In genomic region chr2:168633895-168634294, GRCh38 we compare ENCODE assay signal across 16 cellular contexts.
DNase-seq lines count a peak whose midpoint lies in the region; ATAC-seq and TF ChIP-seq lines count a peak whose summit lies in the region.
"Had no signal": no experiment of that assay in that cellular context is flagged by ENCODE, and none has a peak within 500 bp of the region (broad histone marks: within the 10 kb centered on the region; RNA-seq: fewer than 3 reads in every experiment).

No MANE protein-coding gene starts in this region.

- H3K27ac ChIP-seq in adrenal gland: peak overlapping the region in 2 of 5 donors; percentile 4 to 76

- no peak overlapping the region for H3K4me3 Mint-ChIP-seq in naive B cell
- H3K4me3 Mint-ChIP-seq: activated T-cell treated with anti-CD3 and anti-CD28 coated beads, Interleukin-2, amount 50 U/mL, for 24 hours had no signal

- H3K4me1 Mint-ChIP-seq in naive B cell: peaks cover 14 to 29% (median 20%) of the 10 kb centered on the region in 3 donors

- H3K27me3 ChIP-seq in adrenal gland: no peaks in the 10 kb centered on the region
- H3K27me3 ChIP-seq: dorsolateral prefrontal cortex had no signal

- no peak for TF ChIP-seq CTCF in adrenal gland (IDR thresholded peaks at IDR 0.05)

- 69 to 85% (median 76%) methylated on average over 1 of the region's 1 CpG for WGBS in adrenal gland, 4 donors

- no peak for TF ChIP-seq POLR2A in adrenal gland (IDR thresholded peaks at IDR 0.05)

- H3K9me3 ChIP-seq in adrenal gland (replicated peaks in 1 of 3): no peaks in the 10 kb centered on the region
- H3K9me3 ChIP-seq: mucosa of descending colon had no signal

- no peaks in the 10 kb centered on the region for H3K36me3 Mint-ChIP-seq in naive B cell

- peaks cover 0 to 58% of the 10 kb centered on the region in 2 donors for H3K4me1 ChIP-seq in adrenal gland (replicated peaks in 1 of 2)

- DNase-seq in naive B cell (peak; percentile 7), NCI-H510A (lab: John Stamatoyannopoulos, UW) (no peak), adrenal gland (no peak), germinal center (ENCODE audit: low spot score) (no peak)
- DNase-seq in stimulated activated CD4-positive, alpha-beta T cell treated with anti-CD3 and anti-CD28 coated beads, Interleukin-4, amount 100 ng/mL, for 24 hours: no peak
- DNase-seq: activated CD4-positive, CD25-positive, alpha-beta regulatory T cell treated with anti-CD3 and anti-CD28 coated beads, Interleukin-2, amount 50 U/mL, for 72 hours; activated T-cell treated with anti-CD3 and anti-CD28 coated beads, Interleukin-2, amount 50 U/mL, for 24 hours; dorsolateral prefrontal cortex; mucosa of descending colon; NCI-H2081 treated with DMSO at 0.1 percent for 48 hours; stimulated activated CD4-positive, alpha-beta T cell treated with anti-CD3 and anti-CD28 coated beads, Interleukin-1b, Interleukin-23, amount 100 ng/mL, for 48 hours; stimulated activated naive CD4-positive, alpha-beta T cell; SW 1271 had no signal

- ATAC-seq in GM18861 (IDR thresholded peaks at IDR 0.05; ENCODE audit: unreplicated experiment) (peak; percentile 38), GM21423 (IDR thresholded peaks at IDR 0.05; ENCODE audit: unreplicated experiment) (peak; percentile 47), HG03342 (IDR thresholded peaks at IDR 0.05; ENCODE audit: unreplicated experiment) (peak; percentile 60), naive B cell (ENCODE audit: low read depth in 2 of 2) (peak; percentile 68 to 77)

- H3K27me3 Mint-ChIP-seq in naive B cell: no peaks in the 10 kb centered on the region
- H3K27me3 Mint-ChIP-seq: activated T-cell treated with anti-CD3 and anti-CD28 coated beads, Interleukin-2, amount 50 U/mL, for 24 hours had no signal

- H3K36me3 ChIP-seq in adrenal gland (replicated peaks in 1 of 2): no peaks in the 10 kb centered on the region

- no peak overlapping the region for H3K4me3 ChIP-seq in adrenal gland
- H3K4me3 ChIP-seq: dorsolateral prefrontal cortex, mucosa of descending colon had no signal

- no peaks in the 10 kb centered on the region for H3K9me3 Mint-ChIP-seq in naive B cell
- H3K9me3 Mint-ChIP-seq: activated T-cell treated with anti-CD3 and anti-CD28 coated beads, Interleukin-2, amount 50 U/mL, for 24 hours had no signal

- intact Hi-C loops in adrenal gland (cut with DNase I): no loop called here

- no peak overlapping the region for H3K27ac Mint-ChIP-seq in naive B cell
- H3K27ac Mint-ChIP-seq: activated T-cell treated with anti-CD3 and anti-CD28 coated beads, Interleukin-2, amount 50 U/mL, for 24 hours had no signal
